8 cellular contexts compared by ENCODE assay signal in genomic region chr7:104231054-104232046, GRCh38. TPM values are rescaled to one million over a fixed set of nuclear protein-coding genes. Genes with fewer than 3 reads are reported as not detected.
DNase-seq lines count a peak whose midpoint lies in the region; ATAC-seq and FAIRE-seq lines count a peak whose summit lies in the region.

No MANE protein-coding gene starts in this region.

- no peaks in the 10 kb centered on the region for H3K36me3 Mint-ChIP-seq in activated T-helper 2 cell treated with anti-CD3 and anti-CD28 coated beads, Interferon-gamma antibody, Interleukin-2, Interleukin-4, amounts not matched to agents 10 μg/mL and 5 μg/mL and 100 μg/mL, durations not matched to agents 14 hours and 24 hours and 36 hours (ENCODE audit: low read depth)

- H3K4me1 ChIP-seq in HUES64 (ENCODE audit: insufficient read depth, low read length): no peaks in the 10 kb centered on the region

- no peak overlapping the region for H3K27ac ChIP-seq in HUES64 (ENCODE audit: low read depth, low read length)

- peak; percentile 92 for DNase-seq in OCI-M1 (lab: John Stamatoyannopoulos, UW)
- DNase-seq in activated T-helper 2 cell treated with anti-CD3 and anti-CD28 coated beads, Interferon-gamma antibody, Interleukin-2, Interleukin-4, amounts not matched to agents 10 μg/mL and 5 μg/mL and 100 μg/mL, durations not matched to agents 14 hours and 24 hours and 36 hours (ENCODE audit: low spot score): peak; percentile 14
- DNase-seq in glomerular visceral epithelial cell (ENCODE audit: extremely low spot score): peak; percentile 47
- peak; percentile 68 for DNase-seq in pons (ENCODE audit: low spot score)

- H3K27me3 Mint-ChIP-seq in activated T-helper 2 cell treated with anti-CD3 and anti-CD28 coated beads, Interferon-gamma antibody, Interleukin-2, Interleukin-4, amounts not matched to agents 10 μg/mL and 5 μg/mL and 100 μg/mL, durations not matched to agents 14 hours and 24 hours and 36 hours (ENCODE audit: low read depth): peaks cover 29% of the 10 kb centered on the region

- no peaks in the 10 kb centered on the region for H3K9me3 ChIP-seq in HUES64 (ENCODE audit: insufficient read depth, low read depth, low read length)

- no peaks in the 10 kb centered on the region for H3K36me3 ChIP-seq in HUES64 (ENCODE audit: insufficient read depth, low read length)

- H3K4me3 ChIP-seq in HUES64 (ENCODE audit: low read length): peak overlapping the region; percentile 22; the same call in 1 of the 2 replicates

- H3K9ac ChIP-seq in HUES64 (ENCODE audit: low read depth, low read length): no peak overlapping the region

- no peaks in the 10 kb centered on the region for H3K27me3 ChIP-seq in HUES64 (ENCODE audit: insufficient read depth, low read length)

- peak; percentile 97 for ATAC-seq in GM21619 (IDR thresholded peaks at IDR 0.05; ENCODE audit: unreplicated experiment)
- ATAC-seq in GM21528 (IDR thresholded peaks at IDR 0.05; ENCODE audit: low FRiP score, unreplicated experiment): no peak

- WGBS in HUES64: 41% methylated on average over 29 of the region's 29 CpGs

- H3K4me3 Mint-ChIP-seq in activated T-helper 2 cell treated with anti-CD3 and anti-CD28 coated beads, Interferon-gamma antibody, Interleukin-2, Interleukin-4, amounts not matched to agents 10 μg/mL and 5 μg/mL and 100 μg/mL, durations not matched to agents 14 hours and 24 hours and 36 hours (ENCODE audit: low read depth): no peak overlapping the region

- no peak overlapping the region for H3K27ac Mint-ChIP-seq in activated T-helper 2 cell treated with anti-CD3 and anti-CD28 coated beads, Interferon-gamma antibody, Interleukin-2, Interleukin-4, amounts not matched to agents 10 μg/mL and 5 μg/mL and 100 μg/mL, durations not matched to agents 14 hours and 24 hours and 36 hours

- no peaks in the 10 kb centered on the region for H3K4me1 Mint-ChIP-seq in activated T-helper 2 cell treated with anti-CD3 and anti-CD28 coated beads, Interferon-gamma antibody, Interleukin-2, Interleukin-4, amounts not matched to agents 10 μg/mL and 5 μg/mL and 100 μg/mL, durations not matched to agents 14 hours and 24 hours and 36 hours (ENCODE audit: low read depth)

- intact Hi-C loops in activated T-helper 2 cell treated with anti-CD3 and anti-CD28 coated beads, Interferon-gamma antibody, Interleukin-2, Interleukin-4, amounts not matched to agents 10 μg/mL and 5 μg/mL and 100 μg/mL, durations not matched to agents 14 hours and 24 hours and 36 hours (cut with micrococcal nuclease): loop anchor here (1.0 to 10.0 kb wide), 2 partner anchors 617 to 683 kb away; no protein-coding TSS in a partner anchor

- peak; percentile 47 for FAIRE-seq in G401.6 (lab: Jason Lieb, UNC)

- H3K9me3 Mint-ChIP-seq in activated T-helper 2 cell treated with anti-CD3 and anti-CD28 coated beads, Interferon-gamma antibody, Interleukin-2, Interleukin-4, amounts not matched to agents 10 μg/mL and 5 μg/mL and 100 μg/mL, durations not matched to agents 14 hours and 24 hours and 36 hours: no peaks in the 10 kb centered on the region

RNA-seq across cellular contexts. Expression of gene ORC5, which starts 23.5 kb away (rescaled TPM):
- 23.3 TPM for polyA plus RNA-seq in HUES64 (2013, experiment 1 of 2)
- 21.0 TPM for polyA plus RNA-seq in HUES64 (2013, experiment 2 of 2)
- total RNA-seq in activated T-helper 2 cell treated with anti-CD3 and anti-CD28 coated beads, Interferon-gamma antibody, Interleukin-2, Interleukin-4, amounts not matched to agents 10 μg/mL and 5 μg/mL and 100 μg/mL, durations not matched to agents 14 hours and 24 hours and 36 hours: 25.0 and 28.3 TPM in 2 replicates

Comparison
In these comparisons a context has a peak if more than half of its experiments do, and no peak if none do; other contexts are left out.
1. DNase-seq: peak in every context shown above with its lines; median percentile 92 in OCI-M1; 68 in pons; 47 in glomerular visceral epithelial cell; 14 in activated T-helper 2 cell treated with anti-CD3 and anti-CD28 coated beads, Interferon-gamma antibody, Interleukin-2, Interleukin-4, amounts not matched to agents 10 μg/mL and 5 μg/mL and 100 μg/mL, durations not matched to agents 14 hours and 24 hours and 36 hours.